ENCODE assay signal across 12 cellular contexts in genomic region chr5:68533571-68534051, GRCh38.
DNase-seq lines count a peak whose midpoint lies in the region; ATAC-seq and TF ChIP-seq lines count a peak whose summit lies in the region.
"Had no signal": no experiment of that assay in that cellular context is flagged by ENCODE, and none has a peak within 500 bp of the region (broad histone marks: within the 10 kb centered on the region; RNA-seq: fewer than 3 reads in every experiment).

No MANE protein-coding gene starts in this region.

- intact Hi-C loops in IMR-90 (cut with micrococcal nuclease) (no loop called here), dorsolateral prefrontal cortex (cut with DNase I) (no loop called here)
- intact Hi-C loops in activated CD4-positive, alpha-beta memory T cell treated with anti-CD3 and anti-CD28 coated beads for 36 hours (cut with micrococcal nuclease), result no loop called here

- H4K91ac ChIP-seq in IMR-90 (ENCODE audit: insufficient read depth, low read depth, low read length), result no peak overlapping the region

- no peak for TF ChIP-seq EP300 in suprapubic skin (IDR thresholded peaks at IDR 0.05)

- H4K20me1 ChIP-seq in IMR-90 (ENCODE audit: insufficient read depth, low read length), result no peaks in the 10 kb centered on the region

- peak overlapping the region; percentile 12; the same call in 1 of the 2 replicates for H2BK20ac ChIP-seq in IMR-90 (ENCODE audit: low read depth, low read length)

- TF ChIP-seq POLR2A in IMR-90 (IDR thresholded peaks at IDR 0.05; ENCODE audit: low read depth, low read length), result no peak
- no peak for TF ChIP-seq POLR2A in suprapubic skin (IDR thresholded peaks at IDR 0.05)

- peaks cover 16% of the 10 kb centered on the region for H3K27me3 Mint-ChIP-seq in activated CD4-positive, alpha-beta memory T cell treated with anti-CD3 and anti-CD28 coated beads for 36 hours

- no peaks in the 10 kb centered on the region for H3K79me1 ChIP-seq in IMR-90 (ENCODE audit: low read depth in 1 of 2, low read length in 2 of 2)

- no peaks in the 10 kb centered on the region for H3K9me3 Mint-ChIP-seq in activated CD4-positive, alpha-beta memory T cell treated with anti-CD3 and anti-CD28 coated beads for 36 hours
- H3K9me3 Mint-ChIP-seq: activated naive CD4-positive, alpha-beta T cell treated with anti-CD3 and anti-CD28 coated beads for 36 hours had no signal

- H2BK5ac ChIP-seq in IMR-90 (ENCODE audit: low read depth, low read length, poor library complexity, severe bottlenecking), result no peak overlapping the region

- H3K9me1 ChIP-seq in IMR-90 (ENCODE audit: insufficient read depth, low read length), result no peaks in the 10 kb centered on the region

- H2BK15ac ChIP-seq in IMR-90 (ENCODE audit: low read depth, low read length), result no peak overlapping the region

- H3K36me3 Mint-ChIP-seq in activated CD4-positive, alpha-beta memory T cell treated with anti-CD3 and anti-CD28 coated beads for 36 hours, result no peaks in the 10 kb centered on the region

- dilution Hi-C loops in IMR-90 (cut with HindIII; ENCODE audit: low sequenced_read_pairs, unreplicated experiment), result no loop called here

- no peak overlapping the region for H2AFZ ChIP-seq in IMR-90 (replicated peaks; ENCODE audit: low read length, poor library complexity)

- H3K4me3 Mint-ChIP-seq in activated CD4-positive, alpha-beta memory T cell treated with anti-CD3 and anti-CD28 coated beads for 36 hours, result no peak overlapping the region
- H3K4me3 Mint-ChIP-seq: activated CD4-positive, alpha-beta T cell treated with anti-CD3 and anti-CD28 coated beads for 36 hours; activated naive CD4-positive, alpha-beta T cell treated with anti-CD3 and anti-CD28 coated beads for 36 hours had no signal

- H3K4me1 Mint-ChIP-seq in activated CD4-positive, alpha-beta memory T cell treated with anti-CD3 and anti-CD28 coated beads for 36 hours (ENCODE audit: low read depth), result no peaks in the 10 kb centered on the region
- H3K4me1 Mint-ChIP-seq: activated CD4-positive, alpha-beta T cell treated with anti-CD3 and anti-CD28 coated beads for 36 hours had no signal

- H3K56ac ChIP-seq in IMR-90 (ENCODE audit: extremely low read depth, insufficient read depth, low read length), result no peak overlapping the region

- no peak overlapping the region for H3K27ac Mint-ChIP-seq in activated CD4-positive, alpha-beta memory T cell treated with anti-CD3 and anti-CD28 coated beads for 36 hours
- H3K27ac Mint-ChIP-seq: activated CD4-positive, alpha-beta T cell treated with anti-CD3 and anti-CD28 coated beads for 36 hours; activated naive CD4-positive, alpha-beta T cell treated with anti-CD3 and anti-CD28 coated beads for 36 hours had no signal

- H3K36me3 ChIP-seq in IMR-90 (ENCODE audit: control insufficient read depth, insufficient read depth, low read length), result no peaks in the 10 kb centered on the region
- no peaks in the 10 kb centered on the region for H3K36me3 ChIP-seq in suprapubic skin
- H3K36me3 ChIP-seq: heart left ventricle had no signal

- BruUV-seq in IMR-90 (replicated peaks; lab: Mats Ljungman, UMichigan), result no TSS peak

- ATAC-seq in IMR-90 (ENCODE audit: low read depth), result no peak
- no peak for ATAC-seq in HG02763 (IDR thresholded peaks at IDR 0.05; ENCODE audit: unreplicated experiment)
- ATAC-seq: activated CD4-positive, alpha-beta T cell treated with anti-CD3 and anti-CD28 coated beads for 36 hours had no signal

- TF ChIP-seq CTCF in IMR-90 (conservative IDR thresholded peaks at IDR 0.05; ENCODE audit: low read depth, low read length) (no peak), dorsolateral prefrontal cortex (IDR thresholded peaks at IDR 0.05 in 54 of 56, conservative IDR thresholded peaks at IDR 0.05 in 2 of 56; ENCODE audit: low read depth in 1 of 56, partially characterized antibody in 56 of 56) (no peak), suprapubic skin (IDR thresholded peaks at IDR 0.05) (no peak)

- no CpG with 5 or more reads among the region's 5 CpGs for WGBS in IMR-90 (ENCODE audit: extremely low coverage in 2 of 2, insufficient read length in 1 of 2), 2 experiments
- WGBS in suprapubic skin, result 30% methylated on average over 5 of the region's 5 CpGs

- no peak overlapping the region for H3K18ac ChIP-seq in IMR-90 (ENCODE audit: low read depth, low read length)

- H2BK120ac ChIP-seq in IMR-90 (ENCODE audit: low read depth, low read length), result no peak overlapping the region

- no peak overlapping the region for H2AK5ac ChIP-seq in IMR-90 (ENCODE audit: low read depth, low read length)

- no peak overlapping the region for H2AK9ac ChIP-seq in IMR-90 (replicated peaks; ENCODE audit: low read depth, low read length, poor library complexity)

- no peak overlapping the region for H3K4me3 ChIP-seq in IMR-90 (ENCODE audit: insufficient read depth, low read depth, low read length)
- peak overlapping the region in 13 of 59 donors; percentile 6 to 42 (median 19) for H3K4me3 ChIP-seq in dorsolateral prefrontal cortex
- no peak overlapping the region for H3K4me3 ChIP-seq in suprapubic skin

- H4K8ac ChIP-seq in IMR-90 (ENCODE audit: low read depth in 2 of 2, low read length in 2 of 2), result no peak overlapping the region

- H3K27me3 ChIP-seq in IMR-90 (ENCODE audit: control insufficient read depth, insufficient read depth, low read length) (no peaks in the 10 kb centered on the region), dorsolateral prefrontal cortex (no peaks in the 10 kb centered on the region), suprapubic skin (no peaks in the 10 kb centered on the region)
- H3K27me3 ChIP-seq: heart left ventricle had no signal

- H4K5ac ChIP-seq in IMR-90 (ENCODE audit: low read depth, low read length), result no peak overlapping the region

- H3K4me2 ChIP-seq in IMR-90 (ENCODE audit: low read depth, low read length), result no peak overlapping the region

- no peak overlapping the region for H3K23ac ChIP-seq in IMR-90 (ENCODE audit: low read depth, low read length)

- no peak overlapping the region for H3K14ac ChIP-seq in IMR-90 (replicated peaks; ENCODE audit: low read depth, low read length)

- no peak overlapping the region for H3K9ac ChIP-seq in IMR-90 (ENCODE audit: low read depth, low read length)

- H3K27ac ChIP-seq in IMR-90 (ENCODE audit: insufficient read depth, low read length) (no peak overlapping the region), dorsolateral prefrontal cortex (peak overlapping the region in 58 of 59 donors; percentile 5 to 95 (median 84)), suprapubic skin (peak overlapping the region; percentile 38)

- POLR2A ChIA-PET in IMR-90 (lab: Charles Lee; ENCODE audit: unreplicated experiment), result no interaction called here
- POLR2A ChIA-PET in activated CD4-positive, alpha-beta memory T cell treated with anti-CD3 and anti-CD28 coated beads for 36 hours (lab: Charles Lee), result no interaction called here

- no peak overlapping the region for H3K4ac ChIP-seq in IMR-90 (ENCODE audit: low read depth, low read length)

- in situ Hi-C loops in IMR-90 (cut with MboI; ENCODE audit: low sequenced_read_pairs), result no loop called here

- DNase-seq in IMR-90, result no peak
- peak; percentile 32 for DNase-seq in NCI-H2227 treated with DMSO at 0.1 percent for 48 hours (lab: John Stamatoyannopoulos, UW)
- DNase-seq in dorsolateral prefrontal cortex, result no peak
- no peak for DNase-seq in suprapubic skin (ENCODE audit: low spot score in 2 of 2)
- DNase-seq in amygdala (lab: John Stamatoyannopoulos, UW), result no peak
- DNase-seq in activated CD4-positive, alpha-beta memory T cell treated with anti-CD3 and anti-CD28 coated beads for 36 hours, result no peak
- no peak for DNase-seq in NCI-H524 treated with DMSO at 0.1 percent for 48 hours (lab: John Stamatoyannopoulos, UW)
- DNase-seq: activated CD4-positive, alpha-beta T cell treated with anti-CD3 and anti-CD28 coated beads for 36 hours; activated naive CD4-positive, alpha-beta T cell treated with anti-CD3 and anti-CD28 coated beads for 36 hours; heart left ventricle; mesendoderm had no signal

- H3K4me1 ChIP-seq in IMR-90 (ENCODE audit: control insufficient read depth, insufficient read depth, low read length), result peaks cover 10% of the 10 kb centered on the region
- H3K4me1 ChIP-seq in suprapubic skin, result peaks cover 32% of the 10 kb centered on the region

- TF ChIP-seq RAD21 in IMR-90 (IDR thresholded peaks at IDR 0.05; ENCODE audit: low read length), result no peak

- H3K9me3 ChIP-seq in IMR-90 (ENCODE audit: control insufficient read depth, insufficient read depth, low read length), result no peaks in the 10 kb centered on the region
- no peaks in the 10 kb centered on the region for H3K9me3 ChIP-seq in suprapubic skin

- CTCF ChIA-PET in IMR-90 (lab: Yijun Ruan, JAX), result no interaction called here
- CTCF ChIA-PET in activated CD4-positive, alpha-beta memory T cell treated with anti-CD3 and anti-CD28 coated beads for 36 hours (lab: Charles Lee), result no interaction called here

TF ChIP-seq in IMR-90, 13 proteins besides CTCF, POLR2A, EP300 and RAD21:
- TF ChIP-seq MAZ (IDR thresholded peaks at IDR 0.05; ENCODE audit: borderline replicate concordance, low read depth, low read length) (no peak), BHLHE40 (IDR thresholded peaks at IDR 0.05; ENCODE audit: low read depth, low read length) (no peak), CEBPB (IDR thresholded peaks at IDR 0.05; ENCODE audit: low read depth, low read length) (no peak)
